ENCODE assay signal across 3 cellular contexts in genomic region chr17:40469805-40470675, GRCh38.
TF ChIP-seq lines count a peak whose summit lies in the region.

No MANE protein-coding gene starts in this region.

TF ChIP-seq in A549, 52 proteins besides CTCF, POLR2A, EP300 and RAD21 (continues in another document):
- TF ChIP-seq EHF (CRISPR knock-in tag; IDR thresholded peaks at IDR 0.05) (peak; percentile 26; the same call in 1 of the 2 replicates), RARB (CRISPR knock-in tag; IDR thresholded peaks at IDR 0.05) (peak; percentile 60; the same call in 1 of the 2 replicates), REST (IDR thresholded peaks at IDR 0.05) (0 out of 2 replicates have a peak, but pooled peaks have one; percentile 42), NR3C1 (IDR thresholded peaks at IDR 0.05) (no peak), PBX3 (IDR thresholded peaks at IDR 0.05) (peak; percentile 21; the same call in 1 of the 2 replicates), GATA3 (IDR thresholded peaks at IDR 0.05; ENCODE audit: borderline replicate concordance) (0 out of 2 replicates have a peak, but pooled peaks have one; percentile 5), NFE2L2 (conservative IDR thresholded peaks at IDR 0.05; ENCODE audit: low read length) (no peak), HOXA7 (CRISPR knock-in tag; IDR thresholded peaks at IDR 0.05) (peak; percentile 95), TFCP2L1 (CRISPR knock-in tag; IDR thresholded peaks at IDR 0.05) (peak; percentile 94), CBX8 (IDR thresholded peaks at IDR 0.05) (no peak), TP53 (CRISPR knock-in tag; IDR thresholded peaks at IDR 0.05) (peak; percentile 65; the same call in 1 of the 2 replicates), ELK1 (IDR thresholded peaks at IDR 0.05; ENCODE audit: low read depth, low read length) (no peak)
- TF ChIP-seq, protein P1, sequence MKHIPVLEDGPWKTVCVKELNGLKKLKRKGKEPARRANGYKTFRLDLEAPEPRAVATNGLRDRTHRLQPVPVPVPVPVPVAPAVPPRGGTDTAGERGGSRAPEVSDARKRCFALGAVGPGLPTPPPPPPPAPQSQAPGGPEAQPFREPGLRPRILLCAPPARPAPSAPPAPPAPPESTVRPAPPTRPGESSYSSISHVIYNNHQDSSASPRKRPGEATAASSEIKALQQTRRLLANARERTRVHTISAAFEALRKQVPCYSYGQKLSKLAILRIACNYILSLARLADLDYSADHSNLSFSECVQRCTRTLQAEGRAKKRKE (CRISPR knock-in tag; IDR thresholded peaks at IDR 0.05; ENCODE audit: low read depth) = peak; percentile 65

TF ChIP-seq in IMR-90, 13 proteins besides CTCF, POLR2A, EP300 and RAD21:
- no peak for TF ChIP-seq NFE2L2 (IDR thresholded peaks at IDR 0.05; ENCODE audit: low read depth, low read length)
- TF ChIP-seq FOS (IDR thresholded peaks at IDR 0.05; ENCODE audit: low read depth, low read length) = no peak
- no peak for TF ChIP-seq CHD1 (IDR thresholded peaks at IDR 0.05; ENCODE audit: low read depth, low read length)
- TF ChIP-seq SMC3 (IDR thresholded peaks at IDR 0.05; ENCODE audit: low read depth, low read length) = no peak
- no peak for TF ChIP-seq ELK1 (IDR thresholded peaks at IDR 0.05; ENCODE audit: borderline replicate concordance, low read depth, low read length)
- TF ChIP-seq, protein P2, sequence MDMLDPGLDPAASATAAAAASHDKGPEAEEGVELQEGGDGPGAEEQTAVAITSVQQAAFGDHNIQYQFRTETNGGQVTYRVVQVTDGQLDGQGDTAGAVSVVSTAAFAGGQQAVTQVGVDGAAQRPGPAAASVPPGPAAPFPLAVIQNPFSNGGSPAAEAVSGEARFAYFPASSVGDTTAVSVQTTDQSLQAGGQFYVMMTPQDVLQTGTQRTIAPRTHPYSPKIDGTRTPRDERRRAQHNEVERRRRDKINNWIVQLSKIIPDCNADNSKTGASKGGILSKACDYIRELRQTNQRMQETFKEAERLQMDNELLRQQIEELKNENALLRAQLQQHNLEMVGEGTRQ (IDR thresholded peaks at IDR 0.05; ENCODE audit: low read depth, low read length) = no peak
- TF ChIP-seq MXI1 (IDR thresholded peaks at IDR 0.05; ENCODE audit: borderline replicate concordance, low read depth, low read length) = no peak
- no peak for TF ChIP-seq RFX5 (IDR thresholded peaks at IDR 0.05; ENCODE audit: low read depth, low read length)
- no peak for TF ChIP-seq CEBPB (IDR thresholded peaks at IDR 0.05; ENCODE audit: low read depth, low read length)
- no peak for TF ChIP-seq RCOR1 (IDR thresholded peaks at IDR 0.05; ENCODE audit: insufficient replicate concordance, low read length)
- TF ChIP-seq BHLHE40 (IDR thresholded peaks at IDR 0.05; ENCODE audit: low read depth, low read length) = no peak
- no peak for TF ChIP-seq MAZ (IDR thresholded peaks at IDR 0.05; ENCODE audit: borderline replicate concordance, low read depth, low read length)
- TF ChIP-seq MAFK (IDR thresholded peaks at IDR 0.05; ENCODE audit: low read depth, low read length) = no peak

TF ChIP-seq in H1, 55 proteins besides CTCF, POLR2A, EP300 and RAD21:
- no peak for TF ChIP-seq SRF (IDR thresholded peaks at IDR 0.05; ENCODE audit: low read depth, low read length)
- no peak for TF ChIP-seq CHD1 (IDR thresholded peaks at IDR 0.05; ENCODE audit: low read depth, low read length)
- no peak for TF ChIP-seq E2F6 (IDR thresholded peaks at IDR 0.05)
- TF ChIP-seq JUND (IDR thresholded peaks at IDR 0.05; ENCODE audit: low read length) = no peak
- TF ChIP-seq PHF8 (conservative IDR thresholded peaks at IDR 0.05; ENCODE audit: low read depth, low read length) = no peak
- TF ChIP-seq JUN (IDR thresholded peaks at IDR 0.05; ENCODE audit: low read depth, low read length) = no peak
- TF ChIP-seq ZNF274 (IDR thresholded peaks at IDR 0.05; ENCODE audit: borderline replicate concordance, extremely low read depth, low read length) = no peak
- TF ChIP-seq HDAC2 (IDR thresholded peaks at IDR 0.05; ENCODE audit: borderline replicate concordance in 1 of 2, low read depth in 2 of 2, low read length in 2 of 2) = no peak
- TF ChIP-seq KDM5A (IDR thresholded peaks at IDR 0.05; ENCODE audit: low read length) = no peak
- TF ChIP-seq RXRA (IDR thresholded peaks at IDR 0.05; ENCODE audit: insufficient read depth, low read depth, low read length) = no peak
